ENCODE assay signal across 9 cellular contexts in genomic region chr14:20428010-20428365, GRCh38. TPM values are rescaled to one million over a fixed set of nuclear protein-coding genes. Genes with fewer than 3 reads are reported as not detected.
DNase-seq lines count a peak whose midpoint lies in the region; ATAC-seq lines count a peak whose summit lies in the region.
"Had no signal": no experiment of that assay in that cellular context is flagged by ENCODE, and none has a peak within 500 bp of the region (broad histone marks: within the 10 kb centered on the region; RNA-seq: fewer than 3 reads in every experiment).

No MANE protein-coding gene starts in this region.

- H3K27ac Mint-ChIP-seq in activated CD4-positive, alpha-beta T cell treated with anti-CD3 and anti-CD28 coated beads, Interleukin-2, amount 10 ng/mL, durations not matched to agents 24 days and 14 days: peak overlapping the region; percentile 80
- H3K27ac Mint-ChIP-seq in activated T-cell treated with anti-CD3 and anti-CD28 coated beads, Interleukin-2, amount 50 U/mL, for 72 hours: peak overlapping the region; percentile 80
- H3K27ac Mint-ChIP-seq in stimulated activated naive CD8-positive, alpha-beta T cell treated with anti-CD3 and anti-CD28 coated beads, Interleukin-15, Interleukin-2, amounts not matched to agents 100 ng/mL and 50 ng/mL, for 24 hours: peak overlapping the region; percentile 94

- peak; percentile 24 for ATAC-seq in HG02938 (IDR thresholded peaks at IDR 0.05; ENCODE audit: unreplicated experiment)
- ATAC-seq in activated T-cell treated with anti-CD3 and anti-CD28 coated beads, Interleukin-2, amount 50 U/mL, for 72 hours (replicated peaks in 1 of 2): peak; percentile 30 to 44
- ATAC-seq in GM18861 (IDR thresholded peaks at IDR 0.05; ENCODE audit: unreplicated experiment): no peak

- no peaks in the 10 kb centered on the region for H3K9me3 Mint-ChIP-seq in activated CD4-positive, alpha-beta T cell treated with anti-CD3 and anti-CD28 coated beads, Interleukin-2, amount 10 ng/mL, durations not matched to agents 24 days and 14 days
- no peaks in the 10 kb centered on the region for H3K9me3 Mint-ChIP-seq in activated T-cell treated with anti-CD3 and anti-CD28 coated beads, Interleukin-2, amount 50 U/mL, for 72 hours
- no peaks in the 10 kb centered on the region for H3K9me3 Mint-ChIP-seq in stimulated activated naive CD8-positive, alpha-beta T cell treated with anti-CD3 and anti-CD28 coated beads, Interleukin-15, Interleukin-2, amounts not matched to agents 100 ng/mL and 50 ng/mL, for 24 hours

- H3K36me3 Mint-ChIP-seq in activated CD4-positive, alpha-beta T cell treated with anti-CD3 and anti-CD28 coated beads, Interleukin-2, amount 10 ng/mL, durations not matched to agents 24 days and 14 days (ENCODE audit: low read depth): no peaks in the 10 kb centered on the region
- no peaks in the 10 kb centered on the region for H3K36me3 Mint-ChIP-seq in activated T-cell treated with anti-CD3 and anti-CD28 coated beads, Interleukin-2, amount 50 U/mL, for 72 hours (ENCODE audit: insufficient read depth in 2 of 2)
- no peaks in the 10 kb centered on the region for H3K36me3 Mint-ChIP-seq in stimulated activated naive CD8-positive, alpha-beta T cell treated with anti-CD3 and anti-CD28 coated beads, Interleukin-15, Interleukin-2, amounts not matched to agents 100 ng/mL and 50 ng/mL, for 24 hours (ENCODE audit: low read depth)

- H3K4me3 Mint-ChIP-seq in activated CD4-positive, alpha-beta T cell treated with anti-CD3 and anti-CD28 coated beads, Interleukin-2, amount 10 ng/mL, durations not matched to agents 24 days and 14 days: peak overlapping the region; percentile 52
- H3K4me3 Mint-ChIP-seq in activated T-cell treated with anti-CD3 and anti-CD28 coated beads, Interleukin-2, amount 50 U/mL, for 72 hours: peak overlapping the region; percentile 55 to 59
- H3K4me3 Mint-ChIP-seq in stimulated activated naive CD8-positive, alpha-beta T cell treated with anti-CD3 and anti-CD28 coated beads, Interleukin-15, Interleukin-2, amounts not matched to agents 100 ng/mL and 50 ng/mL, for 24 hours: peak overlapping the region; percentile 81

- DNase-seq in activated CD4-positive, alpha-beta T cell treated with anti-CD3 and anti-CD28 coated beads, Interleukin-2, amount 10 ng/mL, durations not matched to agents 24 days and 14 days: no peak
- no peak for DNase-seq in activated CD4-positive, alpha-beta T cell treated with anti-CD3 and anti-CD28 coated beads for 1 hour
- DNase-seq in activated T-cell treated with anti-CD3 and anti-CD28 coated beads, Interleukin-2, amount 50 U/mL, for 72 hours: no peak
- DNase-seq in EL: no peak
- no peak for DNase-seq in NCI-H524 (lab: John Stamatoyannopoulos, UW)
- DNase-seq: ACHN had no signal

- H3K4me1 Mint-ChIP-seq in activated CD4-positive, alpha-beta T cell treated with anti-CD3 and anti-CD28 coated beads, Interleukin-2, amount 10 ng/mL, durations not matched to agents 24 days and 14 days: peaks cover 22% of the 10 kb centered on the region
- peaks cover 28% of the 10 kb centered on the region for H3K4me1 Mint-ChIP-seq in activated T-cell treated with anti-CD3 and anti-CD28 coated beads, Interleukin-2, amount 50 U/mL, for 72 hours (ENCODE audit: low read depth)
- H3K4me1 Mint-ChIP-seq in stimulated activated naive CD8-positive, alpha-beta T cell treated with anti-CD3 and anti-CD28 coated beads, Interleukin-15, Interleukin-2, amounts not matched to agents 100 ng/mL and 50 ng/mL, for 24 hours (ENCODE audit: low read depth): peaks cover 46% of the 10 kb centered on the region

- intact Hi-C loops in activated CD4-positive, alpha-beta T cell treated with anti-CD3 and anti-CD28 coated beads, Interleukin-2, amount 10 ng/mL, durations not matched to agents 24 days and 14 days (cut with micrococcal nuclease): no loop called here

- H3K27me3 Mint-ChIP-seq in activated CD4-positive, alpha-beta T cell treated with anti-CD3 and anti-CD28 coated beads, Interleukin-2, amount 10 ng/mL, durations not matched to agents 24 days and 14 days: no peaks in the 10 kb centered on the region
- H3K27me3 Mint-ChIP-seq in activated T-cell treated with anti-CD3 and anti-CD28 coated beads, Interleukin-2, amount 50 U/mL, for 72 hours (ENCODE audit: low read depth): no peaks in the 10 kb centered on the region
- H3K27me3 Mint-ChIP-seq in stimulated activated naive CD8-positive, alpha-beta T cell treated with anti-CD3 and anti-CD28 coated beads, Interleukin-15, Interleukin-2, amounts not matched to agents 100 ng/mL and 50 ng/mL, for 24 hours: no peaks in the 10 kb centered on the region

RNA-seq across cellular contexts. Expression of gene KLHL33, which starts 8.0 kb away (rescaled TPM):
- 0.09 TPM in 1 of 2 replicates, not detected in the other for total RNA-seq in activated CD4-positive, alpha-beta T cell treated with anti-CD3 and anti-CD28 coated beads, Interleukin-2, amount 10 ng/mL, durations not matched to agents 24 days and 14 days
- under 1 TPM; 0.28 to 0.29 TPM for total RNA-seq in activated T-cell treated with anti-CD3 and anti-CD28 coated beads, Interleukin-2, amount 50 U/mL, for 72 hours

RNA-seq across cellular contexts. Expression of gene TEP1, which starts 14.7 kb away (rescaled TPM):
- 34.6 and 35.8 TPM in 2 replicates for total RNA-seq in activated CD4-positive, alpha-beta T cell treated with anti-CD3 and anti-CD28 coated beads, Interleukin-2, amount 10 ng/mL, durations not matched to agents 24 days and 14 days
- 10 to 100 TPM; 40.2 to 41.4 TPM for total RNA-seq in activated T-cell treated with anti-CD3 and anti-CD28 coated beads, Interleukin-2, amount 50 U/mL, for 72 hours

RNA-seq across cellular contexts. Expression of gene OSGEP, which starts 26.6 kb away (rescaled TPM):
- total RNA-seq in activated CD4-positive, alpha-beta T cell treated with anti-CD3 and anti-CD28 coated beads, Interleukin-2, amount 10 ng/mL, durations not matched to agents 24 days and 14 days: 69.8 and 76.9 TPM in 2 replicates
- 10 to 100 TPM; 50.7 to 68.1 TPM for total RNA-seq in activated T-cell treated with anti-CD3 and anti-CD28 coated beads, Interleukin-2, amount 50 U/mL, for 72 hours

RNA-seq across cellular contexts. Expression of gene APEX1, which starts 27.0 kb away (rescaled TPM):
- 239 and 242 TPM in 2 replicates for total RNA-seq in activated CD4-positive, alpha-beta T cell treated with anti-CD3 and anti-CD28 coated beads, Interleukin-2, amount 10 ng/mL, durations not matched to agents 24 days and 14 days
- total RNA-seq in activated T-cell treated with anti-CD3 and anti-CD28 coated beads, Interleukin-2, amount 50 U/mL, for 72 hours: 100 to 1,000 TPM; 198 to 209 TPM

RNA-seq across cellular contexts. Expression of gene PIP4P1, which starts 33.2 kb away (rescaled TPM):
- total RNA-seq in activated CD4-positive, alpha-beta T cell treated with anti-CD3 and anti-CD28 coated beads, Interleukin-2, amount 10 ng/mL, durations not matched to agents 24 days and 14 days: 29.5 and 30.7 TPM in 2 replicates
- total RNA-seq in activated T-cell treated with anti-CD3 and anti-CD28 coated beads, Interleukin-2, amount 50 U/mL, for 72 hours: 10 to 100 TPM; 38.2 to 45.8 TPM
